1 cellular context compared by ENCODE assay signal in the genomic region with DNA sequence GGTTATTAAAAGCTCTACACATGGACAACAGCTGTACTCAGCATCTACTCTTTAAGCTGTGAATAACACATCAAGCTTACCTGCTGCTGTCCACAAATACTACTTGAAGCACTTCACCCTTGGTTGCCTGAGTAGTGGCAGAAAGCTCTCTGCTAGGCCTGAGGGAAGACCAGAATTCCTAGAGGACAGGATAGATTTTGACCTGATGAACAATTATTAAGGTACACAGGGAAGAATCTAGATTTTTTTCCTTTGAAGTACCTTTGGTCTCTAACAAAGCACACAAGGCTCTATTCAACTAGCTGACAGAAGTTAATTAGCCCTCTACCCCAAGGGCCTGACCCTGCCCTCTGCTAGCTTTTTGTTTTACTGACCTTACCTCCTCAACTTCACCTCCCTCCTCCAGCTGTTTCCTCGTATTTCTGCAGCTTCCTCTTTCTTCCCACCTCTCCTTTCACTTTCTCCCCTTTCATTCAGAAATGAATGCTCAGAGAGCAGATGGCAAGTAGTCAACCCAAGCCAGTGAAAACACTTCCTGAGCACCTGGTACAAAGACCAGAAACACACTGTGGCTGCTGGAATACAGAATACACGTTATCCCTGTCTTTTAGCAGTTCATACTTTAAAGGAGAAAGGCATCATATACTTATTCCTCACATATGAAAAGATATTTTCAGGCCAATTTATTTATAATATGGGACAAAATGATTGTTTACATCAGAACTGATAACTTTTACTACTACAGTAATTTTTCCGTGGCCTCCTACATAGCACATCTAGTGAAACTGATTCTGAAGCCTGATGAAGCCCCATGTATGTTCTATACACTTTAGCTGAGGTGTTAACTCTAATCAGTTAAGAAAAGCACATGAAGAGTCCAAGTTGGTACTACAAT.
TF ChIP-seq lines count a peak whose summit lies in the region.

No MANE protein-coding gene starts in this region.

TF ChIP-seq in K562, 482 proteins besides CTCF, POLR2A, EP300 and RAD21:
- no peak for TF ChIP-seq ZNF668 (CRISPR knock-in tag; IDR thresholded peaks at IDR 0.05)
- peak; percentile 14 for TF ChIP-seq KDM5B (IDR thresholded peaks at IDR 0.05; ENCODE audit: insufficient replicate concordance, low read depth, low read length)
- TF ChIP-seq, protein P1, sequence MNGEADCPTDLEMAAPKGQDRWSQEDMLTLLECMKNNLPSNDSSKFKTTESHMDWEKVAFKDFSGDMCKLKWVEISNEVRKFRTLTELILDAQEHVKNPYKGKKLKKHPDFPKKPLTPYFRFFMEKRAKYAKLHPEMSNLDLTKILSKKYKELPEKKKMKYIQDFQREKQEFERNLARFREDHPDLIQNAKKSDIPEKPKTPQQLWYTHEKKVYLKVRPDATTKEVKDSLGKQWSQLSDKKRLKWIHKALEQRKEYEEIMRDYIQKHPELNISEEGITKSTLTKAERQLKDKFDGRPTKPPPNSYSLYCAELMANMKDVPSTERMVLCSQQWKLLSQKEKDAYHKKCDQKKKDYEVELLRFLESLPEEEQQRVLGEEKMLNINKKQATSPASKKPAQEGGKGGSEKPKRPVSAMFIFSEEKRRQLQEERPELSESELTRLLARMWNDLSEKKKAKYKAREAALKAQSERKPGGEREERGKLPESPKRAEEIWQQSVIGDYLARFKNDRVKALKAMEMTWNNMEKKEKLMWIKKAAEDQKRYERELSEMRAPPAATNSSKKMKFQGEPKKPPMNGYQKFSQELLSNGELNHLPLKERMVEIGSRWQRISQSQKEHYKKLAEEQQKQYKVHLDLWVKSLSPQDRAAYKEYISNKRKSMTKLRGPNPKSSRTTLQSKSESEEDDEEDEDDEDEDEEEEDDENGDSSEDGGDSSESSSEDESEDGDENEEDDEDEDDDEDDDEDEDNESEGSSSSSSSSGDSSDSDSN (IDR thresholded peaks at IDR 0.05; ENCODE audit: borderline replicate concordance in 1 of 2, low read depth in 2 of 2, low read length in 2 of 2) = no peak
- peak; percentile 16 for TF ChIP-seq POLR2B (IDR thresholded peaks at IDR 0.05; ENCODE audit: low read depth, partially characterized antibody)
- TF ChIP-seq ZNF766 (CRISPR knock-in tag; conservative IDR thresholded peaks at IDR 0.05) = no peak
- TF ChIP-seq KDM2B (CRISPR knock-in tag; IDR thresholded peaks at IDR 0.05) = no peak
- peak; percentile 29; the same call in 1 of the 2 replicates for TF ChIP-seq NR2C1 (IDR thresholded peaks at IDR 0.05)
- no peak for TF ChIP-seq NR2C1 (tag; IDR thresholded peaks at IDR 0.05)
- 0 out of 2 replicates have a peak, but pooled peaks have one; percentile 23 for TF ChIP-seq MYNN (IDR thresholded peaks at IDR 0.05)
- TF ChIP-seq MYNN (CRISPR knock-in tag; IDR thresholded peaks at IDR 0.05) = no peak
- TF ChIP-seq SUPT5H (IDR thresholded peaks at IDR 0.05) = peak; percentile 43
- TF ChIP-seq, protein P2, sequence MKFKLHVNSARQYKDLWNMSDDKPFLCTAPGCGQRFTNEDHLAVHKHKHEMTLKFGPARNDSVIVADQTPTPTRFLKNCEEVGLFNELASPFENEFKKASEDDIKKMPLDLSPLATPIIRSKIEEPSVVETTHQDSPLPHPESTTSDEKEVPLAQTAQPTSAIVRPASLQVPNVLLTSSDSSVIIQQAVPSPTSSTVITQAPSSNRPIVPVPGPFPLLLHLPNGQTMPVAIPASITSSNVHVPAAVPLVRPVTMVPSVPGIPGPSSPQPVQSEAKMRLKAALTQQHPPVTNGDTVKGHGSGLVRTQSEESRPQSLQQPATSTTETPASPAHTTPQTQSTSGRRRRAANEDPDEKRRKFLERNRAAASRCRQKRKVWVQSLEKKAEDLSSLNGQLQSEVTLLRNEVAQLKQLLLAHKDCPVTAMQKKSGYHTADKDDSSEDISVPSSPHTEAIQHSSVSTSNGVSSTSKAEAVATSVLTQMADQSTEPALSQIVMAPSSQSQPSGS (CRISPR knock-in tag; IDR thresholded peaks at IDR 0.05) = no peak
- TF ChIP-seq, protein P3, sequence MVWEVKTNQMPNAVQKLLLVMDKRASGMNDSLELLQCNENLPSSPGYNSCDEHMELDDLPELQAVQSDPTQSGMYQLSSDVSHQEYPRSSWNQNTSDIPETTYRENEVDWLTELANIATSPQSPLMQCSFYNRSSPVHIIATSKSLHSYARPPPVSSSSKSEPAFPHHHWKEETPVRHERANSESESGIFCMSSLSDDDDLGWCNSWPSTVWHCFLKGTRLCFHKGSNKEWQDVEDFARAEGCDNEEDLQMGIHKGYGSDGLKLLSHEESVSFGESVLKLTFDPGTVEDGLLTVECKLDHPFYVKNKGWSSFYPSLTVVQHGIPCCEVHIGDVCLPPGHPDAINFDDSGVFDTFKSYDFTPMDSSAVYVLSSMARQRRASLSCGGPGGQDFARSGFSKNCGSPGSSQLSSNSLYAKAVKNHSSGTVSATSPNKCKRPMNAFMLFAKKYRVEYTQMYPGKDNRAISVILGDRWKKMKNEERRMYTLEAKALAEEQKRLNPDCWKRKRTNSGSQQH (CRISPR knock-in tag; IDR thresholded peaks at IDR 0.05) = 0 out of 2 replicates have a peak, but pooled peaks have one; percentile 54
- TF ChIP-seq JUNB (CRISPR knock-in tag; conservative IDR thresholded peaks at IDR 0.05) = no peak
- no peak for TF ChIP-seq ELF1 (tag; IDR thresholded peaks at IDR 0.05)
- no peak for TF ChIP-seq ZKSCAN1 (IDR thresholded peaks at IDR 0.05; ENCODE audit: low read depth, low read length)
- no peak for TF ChIP-seq CREBBP (IDR thresholded peaks at IDR 0.05; ENCODE audit: low read depth, low read length)
- TF ChIP-seq SPI1 (IDR thresholded peaks at IDR 0.05; ENCODE audit: borderline replicate concordance, low read depth, low read length) = peak; percentile 59; the same call in 1 of the 2 replicates
- no peak for TF ChIP-seq SP1 (CRISPR knock-in tag; IDR thresholded peaks at IDR 0.05)
- no peak for TF ChIP-seq CBFA2T3 (IDR thresholded peaks at IDR 0.05)
- no peak for TF ChIP-seq MEIS2 (IDR thresholded peaks at IDR 0.05; ENCODE audit: partially characterized antibody)
- peak; percentile 9 for TF ChIP-seq HDAC3 (IDR thresholded peaks at IDR 0.05; ENCODE audit: borderline replicate concordance, partially characterized antibody)
- TF ChIP-seq TBL1XR1 (IDR thresholded peaks at IDR 0.05; ENCODE audit: low read length in 2 of 2) = no peak
- TF ChIP-seq ZNF408 (CRISPR knock-in tag; IDR thresholded peaks at IDR 0.05; ENCODE audit: low read depth) = no peak
- TF ChIP-seq ETV6 (IDR thresholded peaks at IDR 0.05; ENCODE audit: borderline replicate concordance in 1 of 2, low read depth in 2 of 2, low read length in 1 of 2) = no peak
- TF ChIP-seq ETV6 (CRISPR knock-in tag; IDR thresholded peaks at IDR 0.05; ENCODE audit: borderline replicate concordance) = no peak
- no peak for TF ChIP-seq CREM (IDR thresholded peaks at IDR 0.05; ENCODE audit: low read depth)
